ENCODE assay signal across 17 cellular contexts in the genomic region with DNA sequence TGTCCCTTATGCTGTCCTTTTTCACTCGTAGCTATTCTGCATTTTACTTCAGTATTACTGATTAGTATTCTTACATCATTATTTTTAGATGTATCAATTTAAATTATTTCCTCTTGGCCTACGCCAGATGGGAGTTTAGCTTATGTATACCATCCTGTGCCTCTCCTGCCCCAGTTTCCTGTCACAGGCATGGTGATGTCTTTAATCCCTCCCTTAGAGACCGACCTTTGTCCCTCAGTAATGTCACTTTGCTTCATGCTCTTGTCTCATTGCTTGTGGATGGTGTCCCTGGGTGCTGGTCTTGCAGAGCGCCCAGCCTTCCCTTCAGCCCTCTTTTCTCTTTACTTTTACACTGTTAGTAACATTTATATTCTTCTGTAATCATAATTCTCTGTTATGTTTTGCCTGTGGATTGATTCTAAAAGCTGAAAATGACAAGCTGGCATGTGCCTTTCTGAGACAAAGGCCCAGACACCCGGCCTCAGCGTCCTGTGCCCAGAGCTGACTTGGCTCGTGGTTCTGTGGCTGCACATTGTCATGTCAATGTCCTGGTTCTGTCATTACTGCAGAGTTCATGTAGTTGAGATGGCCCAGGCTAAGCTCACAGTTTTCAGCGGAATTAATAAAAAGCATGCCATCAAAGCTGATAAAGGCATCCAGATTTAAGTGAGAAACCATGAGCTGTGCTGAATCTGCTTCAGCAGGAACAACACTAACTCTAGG.
DNase-seq lines count a peak whose midpoint lies in the region; ATAC-seq and TF ChIP-seq lines count a peak whose summit lies in the region.
"Had no signal": no experiment of that assay in that cellular context is flagged by ENCODE, and none has a peak within 500 bp of the region (broad histone marks: within the 10 kb centered on the region; RNA-seq: fewer than 3 reads in every experiment).

No MANE protein-coding gene starts in this region.

- TF ChIP-seq CTCF in heart right ventricle (IDR thresholded peaks at IDR 0.05): no peak
- TF ChIP-seq CTCF in osteoblast (IDR thresholded peaks at IDR 0.05; ENCODE audit: extremely low read depth, low read depth, low read length): no peak
- no peak for TF ChIP-seq CTCF in GM13976 (IDR thresholded peaks at IDR 0.05; ENCODE audit: borderline replicate concordance, control extremely low read depth, extremely low read depth, insufficient read depth, missing control alignments)
- no peak for TF ChIP-seq CTCF in mucosa of descending colon (IDR thresholded peaks at IDR 0.05)

- no peaks in the 10 kb centered on the region for H3K27me3 Mint-ChIP-seq in T-helper 17 cell
- H3K27me3 Mint-ChIP-seq: CD4-positive, CD25-positive, alpha-beta regulatory T cell had no signal

- WGBS in heart right ventricle, 2 donors: 47 to 61% methylated on average over 8 of the region's 8 CpGs

- H3K27ac ChIP-seq in heart right ventricle (peak overlapping the region; percentile 10 to 89 (median 60)), osteoblast (ENCODE audit: low read depth, low read length) (no peak overlapping the region)
- H3K27ac ChIP-seq: KMS-11, PC-9 had no signal

- H3K9me3 ChIP-seq in T-helper 17 cell (ENCODE audit: control insufficient read depth, low read length, poor library complexity, severe bottlenecking) (no peaks in the 10 kb centered on the region), heart right ventricle (no peaks in the 10 kb centered on the region), osteoblast (ENCODE audit: low read depth, low read length) (no peaks in the 10 kb centered on the region), mucosa of descending colon (no peaks in the 10 kb centered on the region)
- H3K9me3 ChIP-seq: Caco-2 had no signal

- peaks cover 3% of the 10 kb centered on the region for H4K20me1 ChIP-seq in osteoblast (ENCODE audit: insufficient read depth, low read length)

- peak overlapping the region; percentile 88 for H3K27ac Mint-ChIP-seq in T-helper 17 cell

- H3K4me3 ChIP-seq in heart right ventricle (no peak overlapping the region), osteoblast (ENCODE audit: insufficient read depth, low read length) (no peak overlapping the region), mucosa of descending colon (no peak overlapping the region)
- H3K4me3 ChIP-seq: PC-9 had no signal

- H3K4me2 ChIP-seq in osteoblast (ENCODE audit: insufficient read depth, low read length): no peak overlapping the region
- H3K4me2 ChIP-seq: KMS-11, PC-9 had no signal

- H3K4me3 Mint-ChIP-seq in T-helper 17 cell: no peak overlapping the region
- H3K4me3 Mint-ChIP-seq: CD4-positive, CD25-positive, alpha-beta regulatory T cell had no signal

- no peak for ATAC-seq in T-helper 17 cell
- peak; percentile 46 to 90 (median 76) for ATAC-seq in heart right ventricle
- ATAC-seq in mucosa of descending colon: no peak

- DNase-seq in G401 (ENCODE audit: low spot score) (peak; percentile 19), T-helper 17 cell (no peak), heart right ventricle (peak; percentile 47 to 50), osteoblast (ENCODE audit: insufficient read length, low spot score, missing footprints) (peak; percentile 8), GM13976 (ENCODE audit: low spot score) (no peak), mucosa of descending colon (no peak), midbrain (lab: John Stamatoyannopoulos, UW) (no peak)
- DNase-seq: ACHN; Caco-2; CD4-positive, CD25-positive, alpha-beta regulatory T cell; NCI-H1436 treated with DMSO at 0.1 percent for 48 hours; NCI-H2029 treated with DMSO at 0.1 percent for 48 hours; NCI-H2171 treated with DMSO at 0.1 percent for 48 hours; NCI-H446 treated with DMSO at 0.1 percent for 48 hours; NCI-H748 treated with DMSO at 0.1 percent for 48 hours; PC-9 had no signal

- peaks cover 2% of the 10 kb centered on the region for H3K4me1 Mint-ChIP-seq in T-helper 17 cell

- peaks cover 20% of the 10 kb centered on the region for H3K36me3 Mint-ChIP-seq in T-helper 17 cell (ENCODE audit: low read depth)

- H2AFZ ChIP-seq in osteoblast (ENCODE audit: low read length): no peak overlapping the region
- H2AFZ ChIP-seq: PC-9 had no signal

- no peaks in the 10 kb centered on the region for H3K27me3 ChIP-seq in heart right ventricle
- H3K27me3 ChIP-seq in osteoblast (ENCODE audit: insufficient read depth, low read length): no peaks in the 10 kb centered on the region

- no peaks in the 10 kb centered on the region for H3K79me2 ChIP-seq in osteoblast (ENCODE audit: insufficient read depth, low read length)

- intact Hi-C loops in heart right ventricle (cut with DNase I) (loop anchor here in 4 of 10 donors (5.0 to 10.0 kb wide), 2 partner anchors 86 to 149 kb away; partner anchors contain the start of gene RYR2 (in 4 of the 4)), mucosa of descending colon (cut with DNase I, micrococcal nuclease) (no loop called here)

- H3K36me3 ChIP-seq in heart right ventricle (peaks cover 0 to 99% (median 29%) of the 10 kb centered on the region in 9 donors), osteoblast (ENCODE audit: insufficient read depth, low read length) (peaks cover 57% of the 10 kb centered on the region), mucosa of descending colon (ENCODE audit: low read depth) (no peaks in the 10 kb centered on the region)

- in situ Hi-C loops in G401 (cut with HindIII; ENCODE audit: low sequenced_read_pairs) (no loop called here), GM13976 (cut with MboI; ENCODE audit: low sequenced_read_pairs, unreplicated experiment) (no loop called here)

- peaks cover 4 to 61% (median 27%) of the 10 kb centered on the region in 9 donors for H3K4me1 ChIP-seq in heart right ventricle
- no peaks in the 10 kb centered on the region for H3K4me1 ChIP-seq in osteoblast (ENCODE audit: insufficient read depth, low read length)
- H3K4me1 ChIP-seq in mucosa of descending colon (ENCODE audit: low read depth): no peaks in the 10 kb centered on the region
- H3K4me1 ChIP-seq: Caco-2 had no signal

Comparison
In these comparisons a context has a peak if more than half of its experiments do, and no peak if none do; other contexts are left out.
1. DNase-seq: peak in G401 (single experiment), heart right ventricle (2 of 2) and osteoblast (single experiment); none in T-helper 17 cell (0 of 3), GM13976 (single experiment), mucosa of descending colon (0 of 3) and midbrain (single experiment).
2. ATAC-seq: peak in heart right ventricle (8 of 8); none in T-helper 17 cell (single experiment) and mucosa of descending colon (single experiment).